ENCODE assay signal across 9 cellular contexts in genomic region chr14:55053018-55053417, GRCh38. TPM values are rescaled to one million over a fixed set of nuclear protein-coding genes. Genes with fewer than 3 reads are reported as not detected.
DNase-seq lines count a peak whose midpoint lies in the region; ATAC-seq and TF ChIP-seq lines count a peak whose summit lies in the region.
"Had no signal": no experiment of that assay in that cellular context is flagged by ENCODE, and none has a peak within 500 bp of the region (broad histone marks: within the 10 kb centered on the region; RNA-seq: fewer than 3 reads in every experiment).

No MANE protein-coding gene starts in this region.

- H3K4me1 ChIP-seq in BLaER1 = peaks cover 23% of the 10 kb centered on the region
- H3K4me1 ChIP-seq in MM.1S (ENCODE audit: low read length) = no peaks in the 10 kb centered on the region
- peaks cover 23% of the 10 kb centered on the region in 2 donors for H3K4me1 ChIP-seq in duodenal mucosa (ENCODE audit: control insufficient read depth in 1 of 2, insufficient read depth in 2 of 2, low read length in 2 of 2)

- H3K4me2 ChIP-seq in BLaER1 (peak overlapping the region; percentile 86), MM.1S (ENCODE audit: low read depth, low read length) (peak overlapping the region; percentile 42), neural cell (ENCODE audit: low read length) (peak overlapping the region; percentile 82)

- H3K27me3 ChIP-seq in BLaER1 = no peaks in the 10 kb centered on the region
- no peaks in the 10 kb centered on the region for H3K27me3 ChIP-seq in MM.1S (replicated peaks; ENCODE audit: insufficient read depth, low read length)
- H3K27me3 ChIP-seq in duodenal mucosa (ENCODE audit: control insufficient read depth in 1 of 2, insufficient read depth in 2 of 2, low read length in 2 of 2) = no peaks in the 10 kb centered on the region
- no peaks in the 10 kb centered on the region for H3K27me3 ChIP-seq in neural cell (ENCODE audit: insufficient read depth, low read depth, low read length)

- peak overlapping the region; percentile 96 for H3K4me3 ChIP-seq in BLaER1
- H3K4me3 ChIP-seq in MM.1S (ENCODE audit: low read length) = peak overlapping the region; percentile 93; the same call in 1 of the 2 replicates
- H3K4me3 ChIP-seq in duodenal mucosa (ENCODE audit: low read depth in 1 of 2, low read length in 2 of 2) = peak overlapping the region; percentile 75 to 98
- peak overlapping the region; percentile 93 for H3K4me3 ChIP-seq in neural cell (ENCODE audit: low read length)

- H4K20me1 ChIP-seq in BLaER1 (peaks cover 63% of the 10 kb centered on the region), MM.1S (ENCODE audit: insufficient read depth, low read length) (peaks cover 7% of the 10 kb centered on the region; the same call in 1 of the 2 replicates), neural cell (ENCODE audit: insufficient read depth) (no peaks in the 10 kb centered on the region)

- H3K79me2 ChIP-seq in MM.1S (ENCODE audit: low read length) = peaks cover 56% of the 10 kb centered on the region
- H3K79me2 ChIP-seq in neural cell (replicated peaks; ENCODE audit: insufficient read depth, low read length) = peaks cover 55% of the 10 kb centered on the region

- peaks cover 45% of the 10 kb centered on the region for H3K36me3 ChIP-seq in BLaER1
- H3K36me3 ChIP-seq in MM.1S (replicated peaks; ENCODE audit: insufficient read depth, low read length) = no peaks in the 10 kb centered on the region
- peaks cover 0 to 14% of the 10 kb centered on the region in 2 donors for H3K36me3 ChIP-seq in duodenal mucosa (ENCODE audit: control insufficient read depth in 1 of 2, insufficient read depth in 2 of 2, low read length in 2 of 2)
- peaks cover 7% of the 10 kb centered on the region for H3K36me3 ChIP-seq in neural cell (ENCODE audit: insufficient read depth, low read length)

- no peak for TF ChIP-seq CTCF in MM.1S (IDR thresholded peaks at IDR 0.05; ENCODE audit: low read length)
- TF ChIP-seq CTCF in neural cell (IDR thresholded peaks at IDR 0.05; ENCODE audit: poor library complexity, severe bottlenecking) = no peak

- TF ChIP-seq EP300 in neural cell (conservative IDR thresholded peaks at IDR 0.05; ENCODE audit: poor library complexity, severe bottlenecking) = no peak

- DNase-seq in MM.1S = no peak
- no peak for DNase-seq in NCI-H1105 treated with DMSO at 0.1 percent for 48 hours (lab: John Stamatoyannopoulos, UW)
- no peak for DNase-seq in germinal center (ENCODE audit: low spot score)
- DNase-seq in amniotic stem cell (lab: John Stamatoyannopoulos, UW) = no peak
- DNase-seq: mucosa of descending colon had no signal

- H2AFZ ChIP-seq in MM.1S (ENCODE audit: low read length) = no peak overlapping the region
- no peak overlapping the region for H2AFZ ChIP-seq in neural cell (ENCODE audit: low read depth, low read length)

- ATAC-seq in GM19395 (IDR thresholded peaks at IDR 0.05; ENCODE audit: unreplicated experiment) = no peak
- ATAC-seq: mucosa of descending colon had no signal

- peaks cover 14% of the 10 kb centered on the region for H3F3A ChIP-seq in MM.1S (ENCODE audit: insufficient read depth, low read length)
- peaks cover 11% of the 10 kb centered on the region for H3F3A ChIP-seq in neural cell (ENCODE audit: insufficient read depth, low read length, poor library complexity, severe bottlenecking)

- no peak overlapping the region for H3K27ac ChIP-seq in BLaER1
- H3K27ac ChIP-seq in MM.1S (ENCODE audit: low read length) = peak overlapping the region; percentile 97; the same call in 1 of the 2 replicates
- no peak overlapping the region for H3K27ac ChIP-seq in duodenal mucosa (ENCODE audit: low read depth, low read length)
- peak overlapping the region; percentile 100 for H3K27ac ChIP-seq in neural cell (ENCODE audit: low read length)

- H3K9ac ChIP-seq in BLaER1 = peak overlapping the region; percentile 99
- H3K9ac ChIP-seq in MM.1S (ENCODE audit: low read length) = no peak overlapping the region
- peak overlapping the region; percentile 10 to 98 for H3K9ac ChIP-seq in duodenal mucosa (ENCODE audit: low read depth in 1 of 2, low read length in 2 of 2)
- H3K9ac ChIP-seq in neural cell (ENCODE audit: low read length) = peak overlapping the region; percentile 100

- H3K9me2 ChIP-seq in MM.1S (replicated peaks; ENCODE audit: insufficient read depth, low read length) = no peaks in the 10 kb centered on the region
- H3K9me2 ChIP-seq in neural cell (ENCODE audit: insufficient read depth, low read length) = no peaks in the 10 kb centered on the region

- TF ChIP-seq RAD21 in neural cell (conservative IDR thresholded peaks at IDR 0.05) = no peak

- H3K9me3 ChIP-seq in BLaER1 (no peaks in the 10 kb centered on the region), MM.1S (replicated peaks; ENCODE audit: insufficient read depth, low read length) (no peaks in the 10 kb centered on the region), duodenal mucosa (ENCODE audit: control insufficient read depth in 1 of 2, low read length in 2 of 2) (no peaks in the 10 kb centered on the region), neural cell (ENCODE audit: low read length) (no peaks in the 10 kb centered on the region)
- H3K9me3 ChIP-seq: mucosa of descending colon had no signal

TF ChIP-seq in neural cell, 6 proteins besides CTCF, POLR2A, EP300 and RAD21:
- TF ChIP-seq SMC3 (conservative IDR thresholded peaks at IDR 0.05; ENCODE audit: poor library complexity) = no peak
- no peak for TF ChIP-seq TAF1 (IDR thresholded peaks at IDR 0.05; ENCODE audit: low read depth)
- TF ChIP-seq REST (IDR thresholded peaks at IDR 0.05; ENCODE audit: borderline replicate concordance) = no peak
- TF ChIP-seq EZH2 (IDR thresholded peaks at IDR 0.05; ENCODE audit: borderline replicate concordance, insufficient read depth, low read length, poor library complexity, severe bottlenecking) = no peak
- TF ChIP-seq MXI1 (conservative IDR thresholded peaks at IDR 0.05; ENCODE audit: poor library complexity, severe bottlenecking) = no peak
- no peak for TF ChIP-seq POLR2AphosphoS5 (IDR thresholded peaks at IDR 0.05)

RNA-seq across cellular contexts. Expression of gene MAPK1IP1L, which starts 1.6 kb away (rescaled TPM):
- 35.4 and 37.6 TPM in 2 replicates for polyA plus RNA-seq in neural cell
- 38.7 and 56.1 TPM in 2 replicates for polyA minus RNA-seq in neural cell

RNA-seq across cellular contexts. Expression of gene SOCS4, which starts 26.0 kb away (rescaled TPM):
- 25.2 and 27.3 TPM in 2 replicates for polyA plus RNA-seq in neural cell
- 53.3 and 59.3 TPM in 2 replicates for polyA minus RNA-seq in neural cell

RNA-seq across cellular contexts. Expression of gene WDHD1, which starts 26.1 kb away (rescaled TPM):
- polyA plus RNA-seq in neural cell = 8.0 and 8.1 TPM in 2 replicates
- 14.4 and 14.8 TPM in 2 replicates for polyA minus RNA-seq in neural cell

Comparison
In these comparisons a context has a peak if more than half of its experiments do, and no peak if none do; other contexts are left out.
1. H3K27ac ChIP-seq: peak in MM.1S (single experiment) and neural cell (single experiment); none in BLaER1 (single experiment) and duodenal mucosa (single experiment).
2. Peak in every context shown above with its lines, with median percentiles within 50 percentile points of each other: H3K4me2 ChIP-seq and H3K4me3 ChIP-seq.